ENCODE assay signal across 17 cellular contexts in genomic region chr2:224260605-224261004, GRCh38.
DNase-seq lines count a peak whose midpoint lies in the region; ATAC-seq and TF ChIP-seq lines count a peak whose summit lies in the region.
"Had no signal": no experiment of that assay in that cellular context is flagged by ENCODE, and none has a peak within 500 bp of the region (broad histone marks: within the 10 kb centered on the region; RNA-seq: fewer than 3 reads in every experiment).

No MANE protein-coding gene starts in this region.

- no peaks in the 10 kb centered on the region for H3K9me3 Mint-ChIP-seq in activated CD4-positive, alpha-beta T cell treated with anti-CD3 and anti-CD28 coated beads for 36 hours (ENCODE audit: low read depth)
- no peaks in the 10 kb centered on the region for H3K9me3 Mint-ChIP-seq in activated CD4-positive, alpha-beta T cell treated with anti-CD3 and anti-CD28 coated beads, Interleukin-2, amount 10 ng/mL, durations not matched to agents 7 days and 5 days
- H3K9me3 Mint-ChIP-seq in brain (no peaks in the 10 kb centered on the region), type B pancreatic cell (no peaks in the 10 kb centered on the region)
- H3K9me3 Mint-ChIP-seq: activated T-helper 2 cell treated with anti-CD3 and anti-CD28 coated beads, Interferon-gamma antibody, Interleukin-2, Interleukin-4, amounts not matched to agents 10 μg/mL and 5 μg/mL and 100 μg/mL, durations not matched to agents 14 hours and 24 hours and 36 hours; CD8-positive, alpha-beta T cell had no signal

- intact Hi-C loops in activated CD4-positive, alpha-beta T cell treated with anti-CD3 and anti-CD28 coated beads for 36 hours (cut with DNase I, micrococcal nuclease): no loop called here

- H3K4me3 Mint-ChIP-seq in activated CD4-positive, alpha-beta T cell treated with anti-CD3 and anti-CD28 coated beads for 36 hours: no peak overlapping the region
- no peak overlapping the region for H3K4me3 Mint-ChIP-seq in activated CD4-positive, alpha-beta T cell treated with anti-CD3 and anti-CD28 coated beads, Interleukin-2, amount 10 ng/mL, durations not matched to agents 7 days and 5 days
- H3K4me3 Mint-ChIP-seq in brain (peak overlapping the region in 3 of 5 experiments; percentile 0 to 21 (median 19)), type B pancreatic cell (peak overlapping the region; percentile 44)
- H3K4me3 Mint-ChIP-seq: activated CD8-positive, alpha-beta T cell treated with anti-CD3 and anti-CD28 coated beads, Interleukin-2, amount 10 ng/mL, durations not matched to agents 7 days and 5 days; CD8-positive, alpha-beta T cell had no signal

- H3K4me3 ChIP-seq in hepatocyte: no peak overlapping the region
- H3K4me3 ChIP-seq: gastrocnemius medialis, MG63, prostate gland, thyroid gland had no signal

- H3K9me3 ChIP-seq in hepatocyte (ENCODE audit: low read depth): no peaks in the 10 kb centered on the region
- H3K9me3 ChIP-seq: gastrocnemius medialis, MG63, prostate gland, thyroid gland had no signal

- ATAC-seq in activated CD4-positive, alpha-beta T cell treated with anti-CD3 and anti-CD28 coated beads for 36 hours: peak; percentile 30
- no peak for ATAC-seq in HG03565 (IDR thresholded peaks at IDR 0.05; ENCODE audit: unreplicated experiment)
- ATAC-seq: activated CD8-positive, alpha-beta T cell treated with anti-CD3 and anti-CD28 coated beads, Interleukin-2, amount 10 ng/mL, durations not matched to agents 7 days and 5 days; CD8-positive, alpha-beta T cell; gastrocnemius medialis had no signal

- peak; percentile 13 for DNase-seq in activated CD4-positive, alpha-beta T cell treated with anti-CD3 and anti-CD28 coated beads for 36 hours
- no peak for DNase-seq in activated CD4-positive, alpha-beta T cell treated with anti-CD3 and anti-CD28 coated beads, Interleukin-2, amount 10 ng/mL, durations not matched to agents 7 days and 5 days
- DNase-seq in hepatocyte (ENCODE audit: low spot score): peak; percentile 59
- no peak for DNase-seq in type B pancreatic cell (ENCODE audit: extremely low spot score, unreplicated experiment)
- DNase-seq in DMS53 treated with DMSO at 0.1 percent for 48 hours (lab: John Stamatoyannopoulos, UW; ENCODE audit: unreplicated experiment): no peak
- DNase-seq in NCI-H1048 (lab: John Stamatoyannopoulos, UW): no peak
- DNase-seq: activated CD8-positive, alpha-beta T cell treated with anti-CD3 and anti-CD28 coated beads, Interleukin-2, amount 10 ng/mL, durations not matched to agents 7 days and 5 days; CD8-positive, alpha-beta T cell; gastrocnemius medialis; MG63; SIG-M5; thyroid gland had no signal

- H4K20me1 ChIP-seq in hepatocyte (ENCODE audit: insufficient read depth, poor library complexity, severe bottlenecking): no peaks in the 10 kb centered on the region

- no peak for TF ChIP-seq CTCF in brain (conservative IDR thresholded peaks at IDR 0.05)
- no peak for TF ChIP-seq CTCF in hepatocyte (IDR thresholded peaks at IDR 0.05; ENCODE audit: poor library complexity)
- TF ChIP-seq CTCF in type B pancreatic cell (conservative IDR thresholded peaks at IDR 0.05): no peak

- no peaks in the 10 kb centered on the region for H3K79me2 ChIP-seq in hepatocyte

- H3K27me3 ChIP-seq in hepatocyte: no peaks in the 10 kb centered on the region
- H3K27me3 ChIP-seq: gastrocnemius medialis, MG63, thyroid gland had no signal

- peak overlapping the region; percentile 92 for H3K27ac ChIP-seq in hepatocyte
- H3K27ac ChIP-seq: 22Rv1, gastrocnemius medialis, prostate gland, thyroid gland had no signal

- CTCF ChIA-PET in activated CD4-positive, alpha-beta T cell treated with anti-CD3 and anti-CD28 coated beads for 36 hours (lab: Charles Lee): no interaction called here
- CTCF ChIA-PET in activated CD4-positive, alpha-beta T cell treated with anti-CD3 and anti-CD28 coated beads, Interleukin-2, amount 10 ng/mL, durations not matched to agents 7 days and 5 days (lab: Charles Lee): no interaction called here

- H3K9me2 ChIP-seq in hepatocyte (replicated peaks; ENCODE audit: insufficient read depth): no peaks in the 10 kb centered on the region

- no peaks in the 10 kb centered on the region for H3K36me3 ChIP-seq in hepatocyte (replicated peaks; ENCODE audit: insufficient read depth, low read depth)
- H3K36me3 ChIP-seq: gastrocnemius medialis, MG63, prostate gland, thyroid gland had no signal

- POLR2A ChIA-PET in activated CD4-positive, alpha-beta T cell treated with anti-CD3 and anti-CD28 coated beads for 36 hours (lab: Charles Lee): no interaction called here
- POLR2A ChIA-PET in activated CD4-positive, alpha-beta T cell treated with anti-CD3 and anti-CD28 coated beads, Interleukin-2, amount 10 ng/mL, durations not matched to agents 7 days and 5 days (lab: Charles Lee): no interaction called here

- H3K4me1 ChIP-seq in hepatocyte (ENCODE audit: insufficient read depth): peaks cover 20% of the 10 kb centered on the region
- H3K4me1 ChIP-seq: gastrocnemius medialis, prostate gland, thyroid gland had no signal

- 38% methylated on average over 5 of the region's 5 CpGs for WGBS in hepatocyte (ENCODE audit: low lambda C conversion rate, missing lambda C conversion rate)

- peaks cover 16% of the 10 kb centered on the region for H3K27me3 Mint-ChIP-seq in activated CD4-positive, alpha-beta T cell treated with anti-CD3 and anti-CD28 coated beads for 36 hours
- peaks cover 17% of the 10 kb centered on the region for H3K27me3 Mint-ChIP-seq in activated CD4-positive, alpha-beta T cell treated with anti-CD3 and anti-CD28 coated beads, Interleukin-2, amount 10 ng/mL, durations not matched to agents 7 days and 5 days
- H3K27me3 Mint-ChIP-seq in brain (peaks cover 1% of the 10 kb centered on the region), type B pancreatic cell (peaks cover 6% of the 10 kb centered on the region)

- H3K27ac Mint-ChIP-seq in activated CD4-positive, alpha-beta T cell treated with anti-CD3 and anti-CD28 coated beads for 36 hours: no peak overlapping the region
- no peak overlapping the region for H3K27ac Mint-ChIP-seq in activated CD4-positive, alpha-beta T cell treated with anti-CD3 and anti-CD28 coated beads, Interleukin-2, amount 10 ng/mL, durations not matched to agents 7 days and 5 days
- peak overlapping the region in 3 of 5 experiments; percentile 50 to 87 (median 65) for H3K27ac Mint-ChIP-seq in brain
- no peak overlapping the region for H3K27ac Mint-ChIP-seq in type B pancreatic cell
- H3K27ac Mint-ChIP-seq: activated CD8-positive, alpha-beta T cell treated with anti-CD3 and anti-CD28 coated beads, Interleukin-2, amount 10 ng/mL, durations not matched to agents 7 days and 5 days; activated T-helper 2 cell treated with anti-CD3 and anti-CD28 coated beads, Interferon-gamma antibody, Interleukin-2, Interleukin-4, amounts not matched to agents 10 μg/mL and 5 μg/mL and 100 μg/mL, durations not matched to agents 14 hours and 24 hours and 36 hours; CD8-positive, alpha-beta T cell had no signal

- H3K4me1 Mint-ChIP-seq in activated CD4-positive, alpha-beta T cell treated with anti-CD3 and anti-CD28 coated beads for 36 hours: peaks cover 7% of the 10 kb centered on the region
- peaks cover 4% of the 10 kb centered on the region for H3K4me1 Mint-ChIP-seq in activated CD4-positive, alpha-beta T cell treated with anti-CD3 and anti-CD28 coated beads, Interleukin-2, amount 10 ng/mL, durations not matched to agents 7 days and 5 days
- H3K4me1 Mint-ChIP-seq in brain (peaks cover 31% of the 10 kb centered on the region), type B pancreatic cell (ENCODE audit: unreplicated experiment) (peaks cover 31% of the 10 kb centered on the region)

- H3K4me2 ChIP-seq in hepatocyte: peak overlapping the region; percentile 41

- H2AFZ ChIP-seq in hepatocyte: no peak overlapping the region

- no peaks in the 10 kb centered on the region for H3K36me3 Mint-ChIP-seq in activated CD4-positive, alpha-beta T cell treated with anti-CD3 and anti-CD28 coated beads for 36 hours (ENCODE audit: low read depth)
- no peaks in the 10 kb centered on the region for H3K36me3 Mint-ChIP-seq in activated CD4-positive, alpha-beta T cell treated with anti-CD3 and anti-CD28 coated beads, Interleukin-2, amount 10 ng/mL, durations not matched to agents 7 days and 5 days (ENCODE audit: low read depth)
- no peaks in the 10 kb centered on the region for H3K36me3 Mint-ChIP-seq in brain
- no peaks in the 10 kb centered on the region for H3K36me3 Mint-ChIP-seq in type B pancreatic cell
- H3K36me3 Mint-ChIP-seq: CD8-positive, alpha-beta T cell had no signal

Comparison
In these comparisons a context has a peak if more than half of its experiments do, and no peak if none do; other contexts are left out.
1. DNase-seq: peak in activated CD4-positive, alpha-beta T cell treated with anti-CD3 and anti-CD28 coated beads for 36 hours (single experiment) and hepatocyte (single experiment); none in activated CD4-positive, alpha-beta T cell treated with anti-CD3 and anti-CD28 coated beads, Interleukin-2, amount 10 ng/mL, durations not matched to agents 7 days and 5 days (single experiment), type B pancreatic cell (single experiment), DMS53 treated with DMSO at 0.1 percent for 48 hours (single experiment) and NCI-H1048 (single experiment).
2. H3K27ac Mint-ChIP-seq: peak in brain (3 of 5); none in activated CD4-positive, alpha-beta T cell treated with anti-CD3 and anti-CD28 coated beads for 36 hours (single experiment), activated CD4-positive, alpha-beta T cell treated with anti-CD3 and anti-CD28 coated beads, Interleukin-2, amount 10 ng/mL, durations not matched to agents 7 days and 5 days (single experiment) and type B pancreatic cell (single experiment).
3. H3K4me3 Mint-ChIP-seq: peak in brain (3 of 5) and type B pancreatic cell (single experiment); none in activated CD4-positive, alpha-beta T cell treated with anti-CD3 and anti-CD28 coated beads for 36 hours (single experiment) and activated CD4-positive, alpha-beta T cell treated with anti-CD3 and anti-CD28 coated beads, Interleukin-2, amount 10 ng/mL, durations not matched to agents 7 days and 5 days (single experiment).